ENCODE assay signal across 21 cellular contexts in genomic region chr10:89185658-89186057, GRCh38. TPM values are rescaled to one million over a fixed set of nuclear protein-coding genes. Genes with fewer than 3 reads are reported as not detected.
DNase-seq lines count a peak whose midpoint lies in the region; ATAC-seq, FAIRE-seq and TF ChIP-seq lines count a peak whose summit lies in the region.
"Had no signal": no experiment of that assay in that cellular context is flagged by ENCODE, and none has a peak within 500 bp of the region (broad histone marks: within the 10 kb centered on the region; RNA-seq: fewer than 3 reads in every experiment).

No MANE protein-coding gene starts in this region.

- H3K4me2 ChIP-seq in mesendoderm (ENCODE audit: low read length): no peak overlapping the region

- H3K79me2 ChIP-seq in mesendoderm (ENCODE audit: control insufficient read depth, insufficient read depth, low read length): no peaks in the 10 kb centered on the region

- H3K36me3 ChIP-seq in mesendoderm (ENCODE audit: control insufficient read depth, insufficient read depth, low read length): no peaks in the 10 kb centered on the region
- no peaks in the 10 kb centered on the region for H3K36me3 ChIP-seq in MG63

- H3K56ac ChIP-seq in mesendoderm (ENCODE audit: low read length): no peak overlapping the region

- no peak overlapping the region for H3K18ac ChIP-seq in mesendoderm (ENCODE audit: low read length)

- H3K9me3 ChIP-seq in MG63: no peaks in the 10 kb centered on the region

- H2BK5ac ChIP-seq in mesendoderm (ENCODE audit: low read length): no peak overlapping the region

- H3K27ac ChIP-seq in mesendoderm (ENCODE audit: low read depth, low read length): no peak overlapping the region
- H3K27ac ChIP-seq: RWPE1 had no signal

- H2AK5ac ChIP-seq in mesendoderm (ENCODE audit: low read length): no peak overlapping the region

- H3K4me3 ChIP-seq in mesendoderm (ENCODE audit: low read length): no peak overlapping the region
- H3K4me3 ChIP-seq in MG63: no peak overlapping the region

- H4K5ac ChIP-seq in mesendoderm (ENCODE audit: low read length): no peak overlapping the region

- H3K9ac ChIP-seq in mesendoderm (ENCODE audit: low read length): no peak overlapping the region

- H4K8ac ChIP-seq in mesendoderm (ENCODE audit: low read depth, low read length): no peak overlapping the region

- H2BK120ac ChIP-seq in mesendoderm (ENCODE audit: low read depth, low read length): no peak overlapping the region

- no peak overlapping the region for H2BK15ac ChIP-seq in mesendoderm (replicated peaks; ENCODE audit: low read depth)

- FAIRE-seq in GM12892 (lab: Jason Lieb, UNC): peak; percentile 9

- no peaks in the 10 kb centered on the region for H3K79me1 ChIP-seq in mesendoderm (ENCODE audit: low read length)

- H3K27me3 ChIP-seq in mesendoderm (ENCODE audit: insufficient read depth, low read length, poor library complexity): no peaks in the 10 kb centered on the region
- no peaks in the 10 kb centered on the region for H3K27me3 ChIP-seq in MG63

- peak; percentile 86 for ATAC-seq in left colon
- no peak for ATAC-seq in HG03457 (IDR thresholded peaks at IDR 0.05; ENCODE audit: unreplicated experiment)
- ATAC-seq: PC-3, SK-N-SH treated with all-trans-retinoic acid at 6 μM for 48 hours, T-cell had no signal

- no peak overlapping the region for H3K4ac ChIP-seq in mesendoderm (ENCODE audit: low read depth, low read length)

- no peak overlapping the region for H3K23ac ChIP-seq in mesendoderm (ENCODE audit: low read length)

- no peaks in the 10 kb centered on the region for H3K4me1 ChIP-seq in mesendoderm (ENCODE audit: control insufficient read depth, low read depth, low read length)

- intact Hi-C loops in left colon (cut with DNase I, micrococcal nuclease): no loop called here

- no peak for TF ChIP-seq POLR2A in GM12892 (IDR thresholded peaks at IDR 0.05; ENCODE audit: low read depth, low read length)

- DNase-seq in COLO668 (lab: John Stamatoyannopoulos, UW; ENCODE audit: unreplicated experiment) (peak; percentile 13), GM12892 (ENCODE audit: insufficient read length) (no peak), NCI-H748 treated with DMSO at 0.1 percent for 48 hours (lab: John Stamatoyannopoulos, UW) (peak; percentile 4), left colon (no peak), mesendoderm (no peak), HK-2 (ENCODE audit: unreplicated experiment) (no peak), MG63 (no peak)
- DNase-seq: AML-193, COR-L47, DMS 273 treated with DMSO at 0.1 percent for 48 hours, HFFc6, KBM-7, NCI-H2029 treated with DMSO at 0.1 percent for 48 hours, NCI-H2171, NCI-H446 treated with DMSO at 0.1 percent for 48 hours, PC-3, SIG-M5, T-cell had no signal

RNA-seq across cellular contexts. Expression of gene CH25H, which starts 21.5 kb away (rescaled TPM):
- not detected for polyA plus RNA-seq in GM12892 (2012; ENCODE audit: missing spikeins)
- total RNA-seq in left colon: 1 to 10 TPM in 1 of 2 donors, under 1 TPM in 1; 0.46 to 1.3 TPM
- 0.08 TPM for polyA plus RNA-seq in mesendoderm (2013, experiment 1 of 2)
- polyA plus RNA-seq in mesendoderm (2013, experiment 2 of 2): 0.13 TPM
- total RNA-seq in MG63 (2014; rRNA removed; shearing (Covaris generic); ENCODE audit: low replicate concordance): 0.63 TPM in 1 of 2 replicates, not detected in the other
- total RNA-seq: PC-3 had no signal

Comparison
In these comparisons a context has a peak if more than half of its experiments do, and no peak if none do; other contexts are left out.
1. DNase-seq: peak in COLO668 (single experiment) and NCI-H748 treated with DMSO at 0.1 percent for 48 hours (single experiment); none in GM12892 (single experiment), left colon (0 of 2), mesendoderm (single experiment), HK-2 (single experiment) and MG63 (single experiment).